12 cellular contexts compared by ENCODE assay signal in the genomic region with DNA sequence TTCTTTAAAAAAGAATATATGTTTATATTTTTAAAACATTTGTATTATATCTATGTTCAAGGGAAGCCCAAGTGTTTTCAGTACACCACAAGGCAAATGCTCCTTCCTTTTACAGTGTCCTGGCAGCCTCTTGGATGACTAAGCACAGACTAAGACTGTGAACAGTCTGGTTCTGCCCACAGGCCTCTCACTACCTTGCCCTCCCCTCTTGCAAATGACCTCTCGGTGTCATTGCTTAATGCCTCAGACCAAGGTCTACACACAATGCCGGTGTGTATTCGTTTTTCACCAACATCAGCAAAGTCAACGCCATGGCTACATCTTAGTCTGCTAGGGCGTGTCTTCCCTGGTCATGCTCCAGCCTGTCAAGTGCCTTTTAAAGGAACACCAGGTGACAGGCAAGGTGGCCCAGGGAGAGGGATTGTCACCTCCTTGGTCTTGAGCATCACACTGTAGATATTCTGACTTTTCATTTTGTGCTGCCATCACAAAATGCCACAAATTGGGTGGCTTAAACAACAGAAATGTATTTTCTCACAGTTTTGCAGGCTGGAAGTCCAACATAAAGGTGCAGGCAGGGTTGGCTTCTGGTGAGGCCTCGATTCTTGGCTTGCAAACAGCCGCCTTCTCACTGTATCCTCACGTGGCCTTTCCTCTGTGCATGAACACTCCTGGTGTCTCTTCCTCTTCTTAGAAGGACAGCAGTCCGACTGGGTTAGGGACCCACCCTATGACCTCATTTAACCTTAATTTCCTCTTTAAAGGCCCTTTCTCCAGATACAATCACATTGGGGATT.
DNase-seq lines count a peak whose midpoint lies in the region; ATAC-seq lines count a peak whose summit lies in the region.
"Had no signal": no experiment of that assay in that cellular context is flagged by ENCODE, and none has a peak within 500 bp of the region (broad histone marks: within the 10 kb centered on the region; RNA-seq: fewer than 3 reads in every experiment).

No MANE protein-coding gene starts in this region.

- DNase-seq in GM04504 (ENCODE audit: low read depth) (peak; percentile 20), NCI-H226 (peak; percentile 45), epithelial cell of prostate (ENCODE audit: low read depth, low spot score) (peak; percentile 55), renal cortical epithelial cell (ENCODE audit: low read depth) (peak; percentile 93), foreskin melanocyte (no peak), NCI-H2196 treated with DMSO at 0.1 percent for 48 hours (lab: John Stamatoyannopoulos, UW; ENCODE audit: unreplicated experiment) (no peak)
- DNase-seq: cortex of kidney; GF-D8; NCI-H146; stimulated activated naive CD4-positive, alpha-beta T cell treated with Interleukin-2 at 50 U/mL for 16 hours had no signal

- ATAC-seq in HG02759 (IDR thresholded peaks at IDR 0.05; ENCODE audit: unreplicated experiment) = no peak
- no peak for ATAC-seq in GM18907 (IDR thresholded peaks at IDR 0.05; ENCODE audit: unreplicated experiment)

- H3K27ac ChIP-seq in epithelial cell of prostate = peak overlapping the region; percentile 55

Comparison
In these comparisons a context has a peak if more than half of its experiments do, and no peak if none do; other contexts are left out.
1. DNase-seq: peak in GM04504 (single experiment), NCI-H226 (single experiment), epithelial cell of prostate (single experiment) and renal cortical epithelial cell (single experiment); none in foreskin melanocyte (single experiment) and NCI-H2196 treated with DMSO at 0.1 percent for 48 hours (single experiment).